In genomic region chr19:41412953-41413352, GRCh38 we compare ENCODE assay signal across 1 cellular context.
TF ChIP-seq lines count a peak whose summit lies in the region.

No MANE protein-coding gene starts in this region.

TF ChIP-seq in HepG2, 621 proteins besides CTCF, POLR2A, EP300 and RAD21:
- TF ChIP-seq, protein P1, sequence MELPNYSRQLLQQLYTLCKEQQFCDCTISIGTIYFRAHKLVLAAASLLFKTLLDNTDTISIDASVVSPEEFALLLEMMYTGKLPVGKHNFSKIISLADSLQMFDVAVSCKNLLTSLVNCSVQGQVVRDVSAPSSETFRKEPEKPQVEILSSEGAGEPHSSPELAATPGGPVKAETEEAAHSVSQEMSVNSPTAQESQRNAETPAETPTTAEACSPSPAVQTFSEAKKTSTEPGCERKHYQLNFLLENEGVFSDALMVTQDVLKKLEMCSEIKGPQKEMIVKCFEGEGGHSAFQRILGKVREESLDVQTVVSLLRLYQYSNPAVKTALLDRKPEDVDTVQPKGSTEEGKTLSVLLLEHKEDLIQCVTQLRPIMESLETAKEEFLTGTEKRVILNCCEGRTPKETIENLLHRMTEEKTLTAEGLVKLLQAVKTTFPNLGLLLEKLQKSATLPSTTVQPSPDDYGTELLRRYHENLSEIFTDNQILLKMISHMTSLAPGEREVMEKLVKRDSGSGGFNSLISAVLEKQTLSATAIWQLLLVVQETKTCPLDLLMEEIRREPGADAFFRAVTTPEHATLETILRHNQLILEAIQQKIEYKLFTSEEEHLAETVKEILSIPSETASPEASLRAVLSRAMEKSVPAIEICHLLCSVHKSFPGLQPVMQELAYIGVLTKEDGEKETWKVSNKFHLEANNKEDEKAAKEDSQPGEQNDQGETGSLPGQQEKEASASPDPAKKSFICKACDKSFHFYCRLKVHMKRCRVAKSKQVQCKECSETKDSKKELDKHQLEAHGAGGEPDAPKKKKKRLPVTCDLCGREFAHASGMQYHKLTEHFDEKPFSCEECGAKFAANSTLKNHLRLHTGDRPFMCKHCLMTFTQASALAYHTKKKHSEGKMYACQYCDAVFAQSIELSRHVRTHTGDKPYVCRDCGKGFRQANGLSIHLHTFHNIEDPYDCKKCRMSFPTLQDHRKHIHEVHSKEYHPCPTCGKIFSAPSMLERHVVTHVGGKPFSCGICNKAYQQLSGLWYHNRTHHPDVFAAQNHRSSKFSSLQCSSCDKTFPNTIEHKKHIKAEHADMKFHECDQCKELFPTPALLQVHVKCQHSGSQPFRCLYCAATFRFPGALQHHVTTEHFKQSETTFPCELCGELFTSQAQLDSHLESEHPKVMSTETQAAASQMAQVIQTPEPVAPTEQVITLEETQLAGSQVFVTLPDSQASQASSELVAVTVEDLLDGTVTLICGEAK (IDR thresholded peaks at IDR 0.05): no peak
- TF ChIP-seq, protein P1 (CRISPR knock-in tag; IDR thresholded peaks at IDR 0.05): 0 out of 2 replicates have a peak, but pooled peaks have one; percentile 27
- TF ChIP-seq, protein P2, sequence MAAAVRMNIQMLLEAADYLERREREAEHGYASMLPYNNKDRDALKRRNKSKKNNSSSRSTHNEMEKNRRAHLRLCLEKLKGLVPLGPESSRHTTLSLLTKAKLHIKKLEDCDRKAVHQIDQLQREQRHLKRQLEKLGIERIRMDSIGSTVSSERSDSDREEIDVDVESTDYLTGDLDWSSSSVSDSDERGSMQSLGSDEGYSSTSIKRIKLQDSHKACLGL (CRISPR knock-in tag; IDR thresholded peaks at IDR 0.05): 0 out of 2 replicates have a peak, but pooled peaks have one; percentile 31
- TF ChIP-seq TFDP1 (CRISPR knock-in tag; IDR thresholded peaks at IDR 0.05; ENCODE audit: borderline replicate concordance) (0 out of 2 replicates have a peak, but pooled peaks have one; percentile 29), ZNF883 (CRISPR knock-in tag; IDR thresholded peaks at IDR 0.05; ENCODE audit: not compliant biosample characterization) (peak; percentile 43), SMC3 (IDR thresholded peaks at IDR 0.05; ENCODE audit: low read length) (no peak), SALL1 (CRISPR knock-in tag; IDR thresholded peaks at IDR 0.05) (peak; percentile 63; the same call in 1 of the 2 replicates), KDM5B (CRISPR knock-in tag; IDR thresholded peaks at IDR 0.05; ENCODE audit: borderline replicate concordance) (peak; percentile 44; the same call in 1 of the 2 replicates), SNAI1 (CRISPR knock-in tag; IDR thresholded peaks at IDR 0.05; ENCODE audit: borderline replicate concordance) (no peak), HOXA3 (CRISPR knock-in tag; IDR thresholded peaks at IDR 0.05) (0 out of 2 replicates have a peak, but pooled peaks have one; percentile 30), GABPB1 (CRISPR knock-in tag; IDR thresholded peaks at IDR 0.05) (peak; percentile 24; the same call in 1 of the 2 replicates), HNF4A (CRISPR knock-in tag; IDR thresholded peaks at IDR 0.05) (peak; percentile 34; the same call in 1 of the 2 replicates)
- TF ChIP-seq, protein P3, sequence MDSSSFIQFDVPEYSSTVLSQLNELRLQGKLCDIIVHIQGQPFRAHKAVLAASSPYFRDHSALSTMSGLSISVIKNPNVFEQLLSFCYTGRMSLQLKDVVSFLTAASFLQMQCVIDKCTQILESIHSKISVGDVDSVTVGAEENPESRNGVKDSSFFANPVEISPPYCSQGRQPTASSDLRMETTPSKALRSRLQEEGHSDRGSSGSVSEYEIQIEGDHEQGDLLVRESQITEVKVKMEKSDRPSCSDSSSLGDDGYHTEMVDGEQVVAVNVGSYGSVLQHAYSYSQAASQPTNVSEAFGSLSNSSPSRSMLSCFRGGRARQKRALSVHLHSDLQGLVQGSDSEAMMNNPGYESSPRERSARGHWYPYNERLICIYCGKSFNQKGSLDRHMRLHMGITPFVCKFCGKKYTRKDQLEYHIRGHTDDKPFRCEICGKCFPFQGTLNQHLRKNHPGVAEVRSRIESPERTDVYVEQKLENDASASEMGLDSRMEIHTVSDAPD (CRISPR knock-in tag; IDR thresholded peaks at IDR 0.05): no peak
- TF ChIP-seq, protein P4, sequence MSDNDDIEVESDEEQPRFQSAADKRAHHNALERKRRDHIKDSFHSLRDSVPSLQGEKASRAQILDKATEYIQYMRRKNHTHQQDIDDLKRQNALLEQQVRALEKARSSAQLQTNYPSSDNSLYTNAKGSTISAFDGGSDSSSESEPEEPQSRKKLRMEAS (IDR thresholded peaks at IDR 0.05): peak; percentile 81
- TF ChIP-seq, protein P5, sequence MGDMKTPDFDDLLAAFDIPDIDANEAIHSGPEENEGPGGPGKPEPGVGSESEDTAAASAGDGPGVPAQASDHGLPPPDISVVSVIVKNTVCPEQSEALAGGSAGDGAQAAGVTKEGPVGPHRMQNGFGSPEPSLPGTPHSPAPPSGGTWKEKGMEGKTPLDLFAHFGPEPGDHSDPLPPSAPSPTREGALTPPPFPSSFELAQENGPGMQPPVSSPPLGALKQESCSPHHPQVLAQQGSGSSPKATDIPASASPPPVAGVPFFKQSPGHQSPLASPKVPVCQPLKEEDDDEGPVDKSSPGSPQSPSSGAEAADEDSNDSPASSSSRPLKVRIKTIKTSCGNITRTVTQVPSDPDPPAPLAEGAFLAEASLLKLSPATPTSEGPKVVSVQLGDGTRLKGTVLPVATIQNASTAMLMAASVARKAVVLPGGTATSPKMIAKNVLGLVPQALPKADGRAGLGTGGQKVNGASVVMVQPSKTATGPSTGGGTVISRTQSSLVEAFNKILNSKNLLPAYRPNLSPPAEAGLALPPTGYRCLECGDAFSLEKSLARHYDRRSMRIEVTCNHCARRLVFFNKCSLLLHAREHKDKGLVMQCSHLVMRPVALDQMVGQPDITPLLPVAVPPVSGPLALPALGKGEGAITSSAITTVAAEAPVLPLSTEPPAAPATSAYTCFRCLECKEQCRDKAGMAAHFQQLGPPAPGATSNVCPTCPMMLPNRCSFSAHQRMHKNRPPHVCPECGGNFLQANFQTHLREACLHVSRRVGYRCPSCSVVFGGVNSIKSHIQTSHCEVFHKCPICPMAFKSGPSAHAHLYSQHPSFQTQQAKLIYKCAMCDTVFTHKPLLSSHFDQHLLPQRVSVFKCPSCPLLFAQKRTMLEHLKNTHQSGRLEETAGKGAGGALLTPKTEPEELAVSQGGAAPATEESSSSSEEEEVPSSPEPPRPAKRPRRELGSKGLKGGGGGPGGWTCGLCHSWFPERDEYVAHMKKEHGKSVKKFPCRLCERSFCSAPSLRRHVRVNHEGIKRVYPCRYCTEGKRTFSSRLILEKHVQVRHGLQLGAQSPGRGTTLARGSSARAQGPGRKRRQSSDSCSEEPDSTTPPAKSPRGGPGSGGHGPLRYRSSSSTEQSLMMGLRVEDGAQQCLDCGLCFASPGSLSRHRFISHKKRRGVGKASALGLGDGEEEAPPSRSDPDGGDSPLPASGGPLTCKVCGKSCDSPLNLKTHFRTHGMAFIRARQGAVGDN (CRISPR knock-in tag; IDR thresholded peaks at IDR 0.05): peak; percentile 85
- TF ChIP-seq, protein P6, sequence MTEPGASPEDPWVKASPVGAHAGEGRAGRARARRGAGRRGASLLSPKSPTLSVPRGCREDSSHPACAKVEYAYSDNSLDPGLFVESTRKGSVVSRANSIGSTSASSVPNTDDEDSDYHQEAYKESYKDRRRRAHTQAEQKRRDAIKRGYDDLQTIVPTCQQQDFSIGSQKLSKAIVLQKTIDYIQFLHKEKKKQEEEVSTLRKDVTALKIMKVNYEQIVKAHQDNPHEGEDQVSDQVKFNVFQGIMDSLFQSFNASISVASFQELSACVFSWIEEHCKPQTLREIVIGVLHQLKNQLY (CRISPR knock-in tag; IDR thresholded peaks at IDR 0.05): peak; percentile 80; the same call in 1 of the 2 replicates
